Comparison of ENCODE assay signal across 26 cellular contexts in the genomic region with DNA sequence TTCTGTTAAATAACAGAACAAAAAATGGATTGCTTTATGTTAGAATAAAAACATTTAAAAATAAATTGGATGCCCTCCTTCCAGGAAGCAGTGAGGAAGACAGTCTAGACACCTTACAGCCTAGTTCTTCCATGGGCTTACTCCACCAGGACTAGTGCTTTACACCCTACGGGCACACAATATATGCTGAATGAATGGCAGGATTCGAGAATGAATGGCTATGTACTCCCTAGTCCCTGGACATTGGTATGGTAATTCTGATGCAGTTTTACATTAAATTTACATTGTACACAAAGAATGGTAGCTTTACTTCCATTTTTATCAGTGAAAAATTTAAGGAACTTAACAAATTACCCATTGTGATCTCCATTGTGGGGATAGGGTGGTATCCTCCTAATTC.
"Had no signal": no experiment of that assay in that cellular context is flagged by ENCODE, and none has a peak within 500 bp of the region (broad histone marks: within the 10 kb centered on the region; RNA-seq: fewer than 3 reads in every experiment).

No MANE protein-coding gene starts in this region.

- ATAC-seq: stimulated activated effector memory CD8-positive, alpha-beta T cell treated with anti-CD3 and anti-CD28 coated beads, Interleukin-12 subunit alpha, Interleukin-12 subunit beta, amount 100 ng/mL, for 72 hours; stimulated activated memory B cell treated with anti-CD40 and anti-IgM and Interleukin-4, amounts not matched to agents 10 μg/mL and 1 μg/mL and 100 μg/mL, for 72 hours; stimulated activated naive B cell treated with anti-CD40 and anti-IgM and Interleukin-4, amounts not matched to agents 10 μg/mL and 1 μg/mL and 100 μg/mL, for 72 hours; stimulated activated naive CD8-positive, alpha-beta T cell treated with anti-CD3 and anti-CD28 coated beads, Interleukin-15, amount 100 ng/mL, for 72 hours; stimulated activated naive CD8-positive, alpha-beta T cell treated with anti-CD3 and anti-CD28 coated beads, Interleukin-15, Interleukin-2, amounts not matched to agents 100 U/mL and 50 U/mL, for 24 hours; upper lobe of right lung had no signal

- DNase-seq: stimulated activated CD4-positive, alpha-beta T cell treated with anti-CD3 and anti-CD28 coated beads, Interleukin-2, amount 100 ng/mL, for 48 hours; stimulated activated CD4-positive, alpha-beta T cell treated with anti-CD3 and anti-CD28 coated beads, Interleukin-4, amount 100 ng/mL, for 1 hour; stimulated activated CD4-positive, alpha-beta T cell treated with anti-CD3 and anti-CD28 coated beads, Interleukin-4, amount 100 ng/mL, for 24 hours; stimulated activated CD4-positive, alpha-beta T cell treated with anti-CD3 and anti-CD28 coated beads, Interleukin-4, amount 100 ng/mL, for 4 hours; stimulated activated CD8-positive, alpha-beta memory T cell treated with anti-CD3 and anti-CD28 coated beads, Interleukin-4, amount 100 ng/mL, for 48 hours; stimulated activated naive B cell treated with anti-CD40 and anti-IgM and Interleukin-4, amounts not matched to agents 10 μg/mL and 1 μg/mL and 100 μg/mL, for 72 hours; stimulated activated naive CD4-positive, alpha-beta T cell; stimulated activated naive CD4-positive, alpha-beta T cell treated with Interleukin-2 at 50 U/mL for 16 hours; stimulated activated naive CD8-positive, alpha-beta T cell treated with anti-CD3 and anti-CD28 coated beads, Interleukin-15, amount 100 ng/mL, for 72 hours; stimulated activated naive CD8-positive, alpha-beta T cell treated with anti-CD3 and anti-CD28 coated beads, Interleukin-15, Interleukin-2, amounts not matched to agents 100 U/mL and 50 U/mL, for 24 hours; stomach; substantia nigra; testis; thyroid gland; tibial artery; transverse colon; upper lobe of left lung; upper lobe of right lung; uterus had no signal

- H3K36me3 ChIP-seq: uterus had no signal

- FAIRE-seq: urothelium cell line had no signal

- H3K4me1 ChIP-seq: transverse colon, uterus, vagina had no signal

- H3K27me3 ChIP-seq: stomach, suprapubic skin, testis, thyroid gland, tibial artery, tibial nerve, transverse colon, upper lobe of left lung, upper lobe of right lung, uterus, vagina had no signal

- H3K9me3 ChIP-seq: stomach, suprapubic skin, testis, thoracic aorta, thyroid gland, tibial artery, tibial nerve, transverse colon, upper lobe of left lung, upper lobe of right lung, uterus, vagina had no signal

- H3K4me3 ChIP-seq: stomach, suprapubic skin, testis, thoracic aorta, thyroid gland, tibial artery, tibial nerve, transverse colon, upper lobe of left lung, upper lobe of right lung, uterus, vagina had no signal
